Comparison of ENCODE assay signal across 31 cellular contexts in the genomic region with DNA sequence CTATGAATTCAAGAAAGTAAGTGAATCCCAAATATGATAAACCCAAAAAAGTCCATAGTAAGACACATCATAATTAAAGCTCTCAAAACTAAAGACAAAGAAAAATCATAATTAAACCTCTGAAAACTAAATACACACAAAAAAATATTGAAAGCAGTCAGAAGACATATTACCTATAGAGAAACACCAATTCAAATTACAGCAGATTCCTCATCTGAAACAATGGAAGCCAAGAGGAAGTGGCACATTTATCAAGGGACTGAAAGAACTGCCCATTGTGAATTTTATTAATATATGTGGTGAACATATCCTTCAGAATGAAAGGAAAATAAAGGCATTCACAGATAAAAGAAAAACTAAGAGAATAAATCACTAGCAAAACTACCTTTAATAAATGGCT.
"Had no signal": no experiment of that assay in that cellular context is flagged by ENCODE, and none has a peak within 500 bp of the region (broad histone marks: within the 10 kb centered on the region; RNA-seq: fewer than 3 reads in every experiment).

No MANE protein-coding gene starts in this region.

- H3K27me3 ChIP-seq: adrenal gland, ascending aorta, brain microvascular endothelial cell, esophagus muscularis mucosa, foreskin keratinocyte, heart left ventricle, pancreas, upper lobe of right lung had no signal

- H3K27ac ChIP-seq: adrenal gland, ascending aorta, brain microvascular endothelial cell, esophagus muscularis mucosa, foreskin keratinocyte, heart left ventricle, pancreas, prostate gland, upper lobe of right lung, VCaP had no signal

- H3K4me1 ChIP-seq: adrenal gland, ascending aorta, esophagus muscularis mucosa, foreskin keratinocyte, heart left ventricle, prostate gland, upper lobe of right lung had no signal

- H3K9me3 ChIP-seq: adrenal gland, ascending aorta, pancreas, prostate gland, upper lobe of right lung had no signal

- H3K4me3 ChIP-seq: adrenal gland, ascending aorta, esophagus muscularis mucosa, heart left ventricle, pancreas, prostate gland, smooth muscle cell, upper lobe of right lung had no signal

- ATAC-seq: activated CD4-positive, CD25-positive, alpha-beta regulatory T cell treated with anti-CD3 and anti-CD28 coated beads, Interleukin-2, amount 50 U/mL, for 24 hours; foreskin keratinocyte; heart left ventricle; left colon; naive thymus-derived CD8-positive, alpha-beta T cell; pancreas; stimulated activated naive CD8-positive, alpha-beta T cell treated with anti-CD3 and anti-CD28 coated beads, Interleukin-15, amount 100 ng/mL, for 72 hours; upper lobe of right lung had no signal

- DNase-seq: activated CD4-positive, alpha-beta T cell treated with anti-CD3 and anti-CD28 coated beads for 48 hours; activated CD8-positive, alpha-beta memory T cell treated with anti-CD3 and anti-CD28 coated beads for 24 hours; activated effector memory CD4-positive, alpha-beta T cell treated with Interleukin-2 at 50 U/mL for 16 hours; activated naive CD4-positive, alpha-beta T cell treated with Interleukin-2 at 50 U/mL for 16 hours; activated naive CD8-positive, alpha-beta T cell treated with anti-CD3 and anti-CD28 coated beads for 36 hours; adrenal gland; brain microvascular endothelial cell; endodermal cell; foreskin keratinocyte; heart left ventricle; hypothalamus; immature natural killer cell; kidney; left colon; midbrain; naive thymus-derived CD8-positive, alpha-beta T cell; nucleus accumbens; pancreas; retina; stimulated activated CD4-positive, alpha-beta T cell treated with anti-CD3 and anti-CD28 coated beads, Interleukin-1b, Interleukin-23, amount 100 ng/mL, for 48 hours; stimulated activated CD4-positive, alpha-beta T cell treated with anti-CD3 and anti-CD28 coated beads, Interleukin-4, amount 100 ng/mL, for 4 hours; stimulated activated CD8-positive, alpha-beta memory T cell treated with anti-CD3 and anti-CD28 coated beads, Interleukin-4, amount 100 ng/mL, for 48 hours; stimulated activated naive CD8-positive, alpha-beta T cell treated with anti-CD3 and anti-CD28 coated beads, Interleukin-15, amount 100 ng/mL, for 72 hours; substantia nigra; upper lobe of right lung had no signal

- H3K4me2 ChIP-seq: smooth muscle cell had no signal

- FAIRE-seq: kidney, pancreas had no signal

- H3K36me3 ChIP-seq: adrenal gland, brain microvascular endothelial cell, pancreas, prostate gland, upper lobe of right lung had no signal
